ENCODE assay signal across 27 cellular contexts in the genomic region with DNA sequence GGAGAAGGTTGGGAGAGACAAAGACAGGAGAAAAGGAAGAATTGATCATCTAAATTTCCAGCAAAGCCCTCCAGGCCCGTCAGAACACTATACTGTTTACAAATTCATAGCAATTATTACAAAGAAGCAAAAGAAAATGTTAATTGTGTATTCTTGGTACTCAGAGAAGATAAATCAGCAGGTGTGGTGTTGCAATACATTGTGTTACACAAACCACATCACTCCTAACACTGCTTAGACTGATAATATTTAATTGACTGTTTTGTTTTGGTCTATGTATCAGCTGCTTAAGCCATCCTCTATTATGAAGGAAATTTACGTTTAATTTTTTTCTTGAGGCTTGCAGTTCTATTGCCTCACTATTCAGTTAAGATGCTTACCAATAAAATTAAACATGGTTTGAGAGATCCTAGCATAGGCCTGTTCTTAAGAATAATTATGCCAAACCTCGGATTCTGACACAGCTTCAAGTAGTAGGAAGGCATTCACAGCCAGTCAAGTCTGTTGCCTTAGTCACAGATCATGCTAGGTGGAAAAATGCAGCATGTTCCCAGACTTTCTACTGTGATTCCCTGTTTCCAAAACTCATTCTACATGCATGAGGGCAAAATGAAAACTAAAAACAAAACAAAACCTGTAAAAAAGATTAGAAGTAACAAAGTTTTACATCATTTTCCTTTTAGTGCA.
"Had no signal": no experiment of that assay in that cellular context is flagged by ENCODE, and none has a peak within 500 bp of the region (broad histone marks: within the 10 kb centered on the region; RNA-seq: fewer than 3 reads in every experiment).

No MANE protein-coding gene starts in this region.

- H3K27ac Mint-ChIP-seq: naive thymus-derived CD8-positive, alpha-beta T cell; stimulated activated effector memory CD8-positive, alpha-beta T cell treated with anti-CD3 and anti-CD28 coated beads, Interleukin-12 subunit alpha, Interleukin-12 subunit beta, amount 100 ng/mL, for 72 hours had no signal

- H3K36me3 ChIP-seq: pancreas, right lobe of liver, thoracic aorta had no signal

- H3K4me2 ChIP-seq: smooth muscle cell had no signal

- ATAC-seq: esophagus mucosa; lower lobe of right lung; naive thymus-derived CD8-positive, alpha-beta T cell; pancreas had no signal

- H3K4me1 Mint-ChIP-seq: nephron progenitor cell had no signal

- H3K27me3 ChIP-seq: dorsolateral prefrontal cortex, gastrocnemius medialis, pancreas, right lobe of liver, tibial nerve, upper lobe of left lung had no signal

- H3K4me3 Mint-ChIP-seq: naive thymus-derived CD8-positive, alpha-beta T cell; nephron progenitor cell; stimulated activated effector memory CD8-positive, alpha-beta T cell treated with anti-CD3 and anti-CD28 coated beads, Interleukin-12 subunit alpha, Interleukin-12 subunit beta, amount 100 ng/mL, for 72 hours had no signal

- H3K4me3 ChIP-seq: dorsolateral prefrontal cortex, gastrocnemius medialis, lower lobe of right lung, pancreas, right lobe of liver, smooth muscle cell, thoracic aorta, tibial nerve, upper lobe of left lung had no signal

- H3K9me3 Mint-ChIP-seq: nephron progenitor cell; stimulated activated effector memory CD8-positive, alpha-beta T cell treated with anti-CD3 and anti-CD28 coated beads, Interleukin-12 subunit alpha, Interleukin-12 subunit beta, amount 100 ng/mL, for 72 hours had no signal

- H3K9me3 ChIP-seq: gastrocnemius medialis, lower lobe of right lung, pancreas, right lobe of liver, thoracic aorta, tibial nerve, upper lobe of left lung had no signal

- FAIRE-seq: colon, keratinocyte, pancreas, urothelium cell line had no signal

- H3K4me1 ChIP-seq: lower lobe of right lung, pancreas, upper lobe of left lung had no signal

- DNase-seq: dorsolateral prefrontal cortex; effector CD4-positive, alpha-beta T cell; foreskin fibroblast; gastrocnemius medialis; head of caudate nucleus; left ventricle myocardium superior; lower lobe of right lung; naive thymus-derived CD8-positive, alpha-beta T cell; nephron progenitor cell; occipital lobe; pancreas; right lobe of liver; stimulated activated CD4-positive, alpha-beta T cell treated with anti-CD3 and anti-CD28 coated beads, Interleukin-12 subunit alpha, Interleukin-12 subunit beta, amount 100 ng/mL, for 4 hours; stimulated activated CD4-positive, alpha-beta T cell treated with anti-CD3 and anti-CD28 coated beads, Interleukin-1b, Interleukin-23, amount 100 ng/mL, for 48 hours; stimulated activated CD4-positive, alpha-beta T cell treated with anti-CD3 and anti-CD28 coated beads, Interleukin-4, amount 100 ng/mL, for 1 hour; stimulated activated naive CD8-positive, alpha-beta T cell treated with anti-CD3 and anti-CD28 coated beads, Interleukin-15, Interleukin-2, amounts not matched to agents 100 U/mL and 50 U/mL, for 24 hours; substantia nigra; upper lobe of left lung had no signal

- H3K27ac ChIP-seq: dorsolateral prefrontal cortex, epithelial cell of prostate, lower lobe of right lung, pancreas, right lobe of liver, thoracic aorta, tibial nerve, upper lobe of left lung had no signal

- H3K36me3 Mint-ChIP-seq: naive thymus-derived CD8-positive, alpha-beta T cell; stimulated activated effector memory CD8-positive, alpha-beta T cell treated with anti-CD3 and anti-CD28 coated beads, Interleukin-12 subunit alpha, Interleukin-12 subunit beta, amount 100 ng/mL, for 72 hours had no signal
